ENCODE assay signal across 8 cellular contexts in genomic region chr19:1094978-1095701, GRCh38. TPM values are rescaled to one million over a fixed set of nuclear protein-coding genes. Genes with fewer than 3 reads are reported as not detected.
A peak's percentile ranks its signal among the peaks of the same experiment; 100 is the strongest.
DNase-seq lines count a peak whose midpoint lies in the region; ATAC-seq and TF ChIP-seq lines count a peak whose summit lies in the region.

TSS of gene POLR2E (minus strand) at chr19:1095375. CDS start at chr19:1095315, 60 bp downstream.

- H3K27ac Mint-ChIP-seq in activated naive CD4-positive, alpha-beta T cell treated with anti-CD3 and anti-CD28 coated beads, Interleukin-2, amount 10 ng/mL, durations not matched to agents 7 days and 5 days = peak within 1 kb of the TSS; percentile 92

- TF ChIP-seq CTCF in HEK293 (tag by site-specific recombination; IDR thresholded peaks at IDR 0.05) = no peak
- TF ChIP-seq CTCF in gastroesophageal sphincter (IDR thresholded peaks at IDR 0.05) = peak in 1 of 4 experiments; percentile 12

- no peaks in the 10 kb centered on the region for H3K27me3 ChIP-seq in gastroesophageal sphincter

- TF ChIP-seq EP300 in gastroesophageal sphincter (IDR thresholded peaks at IDR 0.05) = no peak

- no CpG with 5 or more reads among the region's 81 CpGs for whole genome bisulfite sequencing in gastroesophageal sphincter (ENCODE audit: low coverage in 1 of 2), 2 donors

- H3K4me3 ChIP-seq in HEK293 (ENCODE audit: low read depth, low read length) = peak within 1 kb of the TSS; percentile 83
- peak within 1 kb of the TSS; percentile 91 for H3K4me3 ChIP-seq in SK-N-MC
- H3K4me3 ChIP-seq in gastroesophageal sphincter = peak within 1 kb of the TSS; percentile 71 to 81

- CTCF ChIA-PET in HEK293 (lab: Yijun Ruan, JAX) = interaction anchor here (1.0 kb wide), 1 partner anchor 66 kb away, joined by 3 read pairs; no protein-coding TSS in a partner anchor
- CTCF ChIA-PET in activated naive CD4-positive, alpha-beta T cell treated with anti-CD3 and anti-CD28 coated beads, Interleukin-2, amount 10 ng/mL, durations not matched to agents 7 days and 5 days (lab: Charles Lee) = interaction anchor here (0.6 kb wide), 2 partner anchors 97 to 158 kb away, joined by 3 read pairs; no protein-coding TSS in a partner anchor

- H3K4me3 Mint-ChIP-seq in activated naive CD4-positive, alpha-beta T cell treated with anti-CD3 and anti-CD28 coated beads, Interleukin-2, amount 10 ng/mL, durations not matched to agents 7 days and 5 days = peak within 1 kb of the TSS; percentile 94

- H3K36me3 ChIP-seq in HEK293 (ENCODE audit: control insufficient read depth in 2 of 2, insufficient read depth in 1 of 2, low read length in 2 of 2) (peaks cover 13 to 33% of the 10 kb centered on the region in 2 experiments; a peak in 2 of 3 replicates), SK-N-MC (ENCODE audit: insufficient read depth, low read length) (peaks cover 23% of the 10 kb centered on the region; the same call in 1 of the 2 replicates), gastroesophageal sphincter (peaks cover 0 to 37% of the 10 kb centered on the region in 2 donors)

- no peaks in the 10 kb centered on the region for H3K27me3 Mint-ChIP-seq in activated naive CD4-positive, alpha-beta T cell treated with anti-CD3 and anti-CD28 coated beads, Interleukin-2, amount 10 ng/mL, durations not matched to agents 7 days and 5 days

- peaks cover 64% of the 10 kb centered on the region for H3K4me1 Mint-ChIP-seq in activated naive CD4-positive, alpha-beta T cell treated with anti-CD3 and anti-CD28 coated beads, Interleukin-2, amount 10 ng/mL, durations not matched to agents 7 days and 5 days

- H3K9me3 ChIP-seq in HEK293 (ENCODE audit: control insufficient read depth, insufficient read depth, low read depth, low read length) (no peaks in the 10 kb centered on the region), SK-N-MC (ENCODE audit: low read depth, low read length) (peaks cover 2% of the 10 kb centered on the region; the same call in 1 of the 2 replicates), gastroesophageal sphincter (no peaks in the 10 kb centered on the region)

- POLR2A ChIA-PET in HEK293 (lab: Yijun Ruan, JAX) = interaction anchor here (0.9 to 1.3 kb wide), 4 partner anchors 10 to 56 kb away, joined by 4 to 6 read pairs (median 4); partner anchors contain the start of gene ABCA7

- H3K27ac ChIP-seq in HEK293 (ENCODE audit: extremely low read depth, low read depth, low read length) = peak within 1 kb of the TSS; percentile 18; the same call in 1 of the 2 replicates
- peak within 1 kb of the TSS; percentile 56; the same call in 1 of the 2 replicates for H3K27ac ChIP-seq in SK-N-MC
- H3K27ac ChIP-seq in gastroesophageal sphincter = peak within 1 kb of the TSS; percentile 29 to 89 (median 80)

- peak within 1 kb of the TSS; percentile 97 for H3K9ac ChIP-seq in SK-N-MC (ENCODE audit: insufficient read length)

- H3K4me1 ChIP-seq in HEK293 (ENCODE audit: control insufficient read depth, insufficient read depth, low read length) = peaks cover 4% of the 10 kb centered on the region; the same call in 1 of the 2 replicates
- peaks cover 0 to 54% (median 26%) of the 10 kb centered on the region in 3 donors for H3K4me1 ChIP-seq in gastroesophageal sphincter

- peak; percentile 99 for ATAC-seq in gastroesophageal sphincter

- H3K9me3 Mint-ChIP-seq in activated naive CD4-positive, alpha-beta T cell treated with anti-CD3 and anti-CD28 coated beads, Interleukin-2, amount 10 ng/mL, durations not matched to agents 7 days and 5 days = peaks cover 11% of the 10 kb centered on the region

- H3K36me3 Mint-ChIP-seq in activated naive CD4-positive, alpha-beta T cell treated with anti-CD3 and anti-CD28 coated beads, Interleukin-2, amount 10 ng/mL, durations not matched to agents 7 days and 5 days = peaks cover 11% of the 10 kb centered on the region

- peak; percentile 97 for DNase-seq in GDM1 (lab: John Stamatoyannopoulos, UW)
- peak; percentile 98 for DNase-seq in MV-4-11 (lab: John Stamatoyannopoulos, UW)
- DNase-seq in SK-N-MC (ENCODE audit: low read depth, low spot score) = peak; percentile 91
- DNase-seq in activated naive CD4-positive, alpha-beta T cell treated with anti-CD3 and anti-CD28 coated beads, Interleukin-2, amount 10 ng/mL, durations not matched to agents 7 days and 5 days = peak; percentile 98
- DNase-seq in non-pigmented ciliary epithelial cell (ENCODE audit: low read depth) = peak; percentile 88
- DNase-seq in superior temporal gyrus (ENCODE audit: extremely low spot score) = peak; percentile 99

- peak; percentile 58 to 68 for TF ChIP-seq POLR2A in gastroesophageal sphincter (IDR thresholded peaks at IDR 0.05)

TF ChIP-seq in HEK293, 187 proteins besides CTCF, POLR2A, EP300 and RAD21 (continues in another document):
- TF ChIP-seq ZNF148 (tag by site-specific recombination; IDR thresholded peaks at IDR 0.05; ENCODE audit: borderline replicate concordance) (no peak), HIC1 (tag by site-specific recombination; IDR thresholded peaks at IDR 0.05) (no peak), ZNF221 (tag by site-specific recombination; IDR thresholded peaks at IDR 0.05; ENCODE audit: borderline replicate concordance) (no peak), ZSCAN18 (tag by site-specific recombination; IDR thresholded peaks at IDR 0.05) (no peak), ZNF184 (tag by site-specific recombination; IDR thresholded peaks at IDR 0.05) (no peak), ZNF654 (tag by site-specific recombination; IDR thresholded peaks at IDR 0.05; ENCODE audit: low read depth) (no peak; the same call in 1 of the 2 replicates), ELK4 (IDR thresholded peaks at IDR 0.05; ENCODE audit: borderline replicate concordance, low read depth, low read length) (no peak), ZBTB21 (tag by site-specific recombination; IDR thresholded peaks at IDR 0.05) (no peak), ZNF48 (tag by site-specific recombination; IDR thresholded peaks at IDR 0.05) (no peak), TCF7L2 (IDR thresholded peaks at IDR 0.05; ENCODE audit: borderline replicate concordance, low read depth, low read length) (no peak), ZNF138 (tag by site-specific recombination; IDR thresholded peaks at IDR 0.05; ENCODE audit: borderline replicate concordance) (no peak)

RNA-seq across cellular contexts. Expression of gene POLR2E, which starts in this region (rescaled TPM):
- 100 to 1,000 TPM; 117 to 228 (median 150) TPM for total RNA-seq in gastroesophageal sphincter

Comparison
In these comparisons a context has a peak if more than half of its experiments do, and no peak if none do; other contexts are left out.
1. Peak in every context shown above with its lines: DNase-seq, ATAC-seq, H3K4me3 ChIP-seq and H3K27ac ChIP-seq.
2. H3K27ac ChIP-seq: peak in every context shown above with its lines; median percentile 80 in gastroesophageal sphincter; 56 in SK-N-MC; 18 in HEK293.